In the genomic region with DNA sequence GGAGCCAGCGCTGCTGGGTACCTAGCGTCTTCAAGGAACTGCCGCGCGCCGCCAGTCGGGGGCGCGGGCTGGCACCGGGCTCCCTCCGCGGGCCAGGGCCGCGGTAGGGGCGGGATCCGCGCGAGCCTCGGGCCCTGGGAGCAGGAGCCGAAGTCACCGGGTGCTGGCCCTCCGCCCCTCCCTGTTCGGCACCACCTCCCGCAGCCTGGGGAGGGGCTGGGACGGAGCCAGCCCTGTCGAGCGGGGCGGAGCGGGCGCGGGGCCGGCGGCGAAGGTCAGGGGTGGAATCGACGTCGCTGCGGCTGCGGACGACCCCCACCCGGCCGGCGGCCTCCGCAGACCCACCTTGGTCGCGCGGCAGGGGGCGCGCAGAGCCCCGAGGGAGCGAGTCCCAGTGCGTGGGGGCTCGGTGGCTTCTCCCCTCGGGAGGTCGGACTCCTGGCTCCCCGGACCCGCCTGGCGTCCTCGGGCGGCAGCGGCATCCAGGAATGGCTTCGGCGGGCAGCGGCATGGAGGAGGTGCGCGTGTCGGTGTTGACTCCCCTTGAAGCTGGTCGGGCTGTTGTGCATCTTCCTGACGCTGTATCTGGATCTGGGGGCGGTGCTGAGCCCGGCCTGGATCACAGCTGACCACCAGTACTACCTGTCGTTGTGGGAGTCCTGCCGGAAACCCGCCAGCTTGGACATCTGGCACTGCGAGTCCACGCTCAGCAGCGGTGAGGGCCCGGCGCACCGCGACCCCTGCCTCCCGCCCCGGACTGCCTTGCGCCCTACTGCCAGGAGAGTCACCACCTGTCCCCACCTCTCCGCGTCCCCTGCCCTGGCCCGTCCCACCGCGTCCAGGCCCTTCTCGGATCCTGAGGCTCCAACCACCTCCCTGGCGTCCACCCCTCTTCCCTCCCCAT, we compare ENCODE assay signal across 10 cellular contexts. TPM values are rescaled to one million over a fixed set of nuclear protein-coding genes. Genes with fewer than 3 reads are reported as not detected.
DNase-seq lines count a peak whose midpoint lies in the region; ATAC-seq and TF ChIP-seq lines count a peak whose summit lies in the region.
"Had no signal": no experiment of that assay in that cellular context is flagged by ENCODE, and none has a peak within 500 bp of the region (broad histone marks: within the 10 kb centered on the region; RNA-seq: fewer than 3 reads in every experiment).

No MANE protein-coding gene starts in this region.

- no peak overlapping the region for H3K27ac ChIP-seq in ACC112 (ENCODE audit: low read depth, low read length)

- no peaks in the 10 kb centered on the region for H3K79me2 ChIP-seq in ACC112 (ENCODE audit: control insufficient read depth, insufficient read depth, low read length, unreplicated experiment)

- H3K27ac Mint-ChIP-seq in nephron progenitor cell = no peak overlapping the region

- no peaks in the 10 kb centered on the region for H3K4me1 ChIP-seq in ACC112 (ENCODE audit: control insufficient read depth, insufficient read depth, low read length, unreplicated experiment)

- peaks cover 28% of the 10 kb centered on the region for H3K27me3 Mint-ChIP-seq in nephron progenitor cell (ENCODE audit: low read depth, poor library complexity)

- no peak overlapping the region for H2AFZ ChIP-seq in ACC112 (ENCODE audit: low read length, unreplicated experiment)

- H3K4me3 ChIP-seq in ACC112 (ENCODE audit: low read depth, low read length) = peak overlapping the region; percentile 65
- peak overlapping the region; percentile 41 for H3K4me3 ChIP-seq in epithelial cell of proximal tubule (ENCODE audit: low read depth, low read length)

- peak overlapping the region; percentile 82 for H3K4me3 Mint-ChIP-seq in nephron progenitor cell

- TF ChIP-seq CTCF in epithelial cell of proximal tubule (conservative IDR thresholded peaks at IDR 0.05; ENCODE audit: low read depth, low read length) (peak; percentile 35), nephron progenitor cell (IDR thresholded peaks at IDR 0.05) (peak; percentile 23)

- peaks cover 5% of the 10 kb centered on the region for H3K4me1 Mint-ChIP-seq in nephron progenitor cell

- no peak for ATAC-seq in GM19035 (IDR thresholded peaks at IDR 0.05; ENCODE audit: unreplicated experiment)

- H3K9me3 Mint-ChIP-seq in nephron progenitor cell = peaks cover 31% of the 10 kb centered on the region

- H3K36me3 ChIP-seq in ACC112 (ENCODE audit: insufficient read depth, low read length) = no peaks in the 10 kb centered on the region

- no peaks in the 10 kb centered on the region for H3K27me3 ChIP-seq in ACC112 (ENCODE audit: insufficient read depth, low read length)

- DNase-seq in NCI-H1930 (lab: John Stamatoyannopoulos, UW) (peak; percentile 37 to 57), epithelial cell of proximal tubule (ENCODE audit: low read depth) (no peak), nephron progenitor cell (peak; percentile 61), mesenteric fat pad (ENCODE audit: low spot score) (no peak), SW 1271 (lab: John Stamatoyannopoulos, UW) (no peak)
- DNase-seq in activated CD4-positive, alpha-beta T cell treated with anti-CD3 and anti-CD28 coated beads for 4 hours = no peak
- DNase-seq: activated CD4-positive, alpha-beta T cell treated with anti-CD3 and anti-CD28 coated beads, Interleukin-2, amount 50 U/mL, for 48 hours had no signal

- no peaks in the 10 kb centered on the region for H3K36me3 Mint-ChIP-seq in nephron progenitor cell (ENCODE audit: low read depth)

RNA-seq across cellular contexts. Expression of a gene that starts 50.5 kb away (rescaled TPM):
- total RNA-seq in epithelial cell of proximal tubule (not detected in 2 replicates), mesenteric fat pad (not detected)
- total RNA-seq: dermis microvascular lymphatic vessel endothelial cell had no signal

Comparison
In these comparisons a context has a peak if more than half of its experiments do, and no peak if none do; other contexts are left out.
1. DNase-seq: peak in NCI-H1930 (2 of 2) and nephron progenitor cell (single experiment); none in epithelial cell of proximal tubule (single experiment), mesenteric fat pad (single experiment), SW 1271 (0 of 2) and activated CD4-positive, alpha-beta T cell treated with anti-CD3 and anti-CD28 coated beads for 4 hours (0 of 2).